ENCODE assay signal across 17 cellular contexts in genomic region chr1:903305-903704, GRCh38. TPM values are rescaled to one million over a fixed set of nuclear protein-coding genes. Genes with fewer than 3 reads are reported as not detected.
DNase-seq lines count a peak whose midpoint lies in the region; ATAC-seq and TF ChIP-seq lines count a peak whose summit lies in the region.
"Had no signal": no experiment of that assay in that cellular context is flagged by ENCODE, and none has a peak within 500 bp of the region (broad histone marks: within the 10 kb centered on the region; RNA-seq: fewer than 3 reads in every experiment).

No MANE protein-coding gene starts in this region.

- peak overlapping the region; percentile 32 for H3K4me3 Mint-ChIP-seq in activated CD4-positive, alpha-beta T cell treated with anti-CD3 and anti-CD28 coated beads, Interleukin-2, amount 10 ng/mL, durations not matched to agents 7 days and 5 days
- peak overlapping the region; percentile 47 for H3K4me3 Mint-ChIP-seq in chondrocyte (ENCODE audit: unreplicated experiment)

- H3K9me3 ChIP-seq in HCT116 (ENCODE audit: control insufficient read depth in 1 of 2, insufficient read depth in 1 of 2, low read depth in 1 of 2, low read length in 2 of 2), result no peaks in the 10 kb centered on the region
- H3K9me3 ChIP-seq in neuronal stem cell (replicated peaks in 1 of 2; ENCODE audit: control insufficient read depth in 2 of 2, insufficient read depth in 1 of 2, low read depth in 1 of 2, low read length in 2 of 2), result no peaks in the 10 kb centered on the region
- H3K9me3 ChIP-seq: MG63, right atrium auricular region, thyroid gland had no signal

- CTCF ChIA-PET in activated CD4-positive, alpha-beta T cell treated with anti-CD3 and anti-CD28 coated beads, Interleukin-2, amount 10 ng/mL, durations not matched to agents 7 days and 5 days (lab: Charles Lee), result no interaction called here
- CTCF ChIA-PET in HCT116 (lab: Charles Lee), result no interaction called here

- H2BK5ac ChIP-seq in neuronal stem cell (ENCODE audit: low read length), result no peak overlapping the region

- no peaks in the 10 kb centered on the region for H3K79me2 ChIP-seq in HCT116 (ENCODE audit: insufficient read depth, low read length)

- RAD21 ChIA-PET in HCT116 (lab: Charles Lee; ENCODE audit: low non-redundant PET in 1 of 2, low total read pairs in 2 of 2, uncharacterized antibody in 2 of 2, unreplicated experiment in 2 of 2), result interaction anchor here in 1 of 2 experiments (0.6 to 1.1 kb wide), 2 partner anchors 35 to 37 kb away, joined by 3 read pairs; no protein-coding TSS in a partner anchor

- no peak overlapping the region for H3K27ac Mint-ChIP-seq in activated CD4-positive, alpha-beta T cell treated with anti-CD3 and anti-CD28 coated beads, Interleukin-2, amount 10 ng/mL, durations not matched to agents 7 days and 5 days
- H3K27ac Mint-ChIP-seq in chondrocyte (ENCODE audit: unreplicated experiment), result no peak overlapping the region

- H3K4me3 ChIP-seq in HCT116 (replicated peaks in 1 of 2; ENCODE audit: low read depth in 1 of 2, low read length in 2 of 2) (no peak overlapping the region), neuronal stem cell (ENCODE audit: low read length in 2 of 2) (peak overlapping the region in 1 of 2 donors; percentile 45)
- H3K4me3 ChIP-seq: right atrium auricular region, thyroid gland had no signal

- no peak for ATAC-seq in HCT116

- H3K27me3 Mint-ChIP-seq in activated CD4-positive, alpha-beta T cell treated with anti-CD3 and anti-CD28 coated beads, Interleukin-2, amount 10 ng/mL, durations not matched to agents 7 days and 5 days, result peaks cover 34% of the 10 kb centered on the region
- peaks cover 11% of the 10 kb centered on the region for H3K27me3 Mint-ChIP-seq in chondrocyte (ENCODE audit: low read depth)

- no peak overlapping the region; the same call in 1 of the 2 replicates for H3K27ac ChIP-seq in HCT116 (ENCODE audit: low read depth, low read length)
- H3K27ac ChIP-seq in neuronal stem cell (replicated peaks; ENCODE audit: low read length), result no peak overlapping the region
- H3K27ac ChIP-seq: right atrium auricular region, thyroid gland had no signal

- no peak for TF ChIP-seq RAD21 in HCT116 (IDR thresholded peaks at IDR 0.05; ENCODE audit: low read depth)

- no peak overlapping the region for H2BK15ac ChIP-seq in neuronal stem cell (ENCODE audit: low read length)

- H3K9me2 ChIP-seq in HCT116 (ENCODE audit: insufficient read depth), result no peaks in the 10 kb centered on the region

- WGBS in neuronal stem cell (ENCODE audit: extremely low coverage in 2 of 2, insufficient read length in 2 of 2, insufficient replicate concordance in 1 of 2), 2 donors, result no CpG with 5 or more reads among the region's 10 CpGs

- H4K91ac ChIP-seq in neuronal stem cell (ENCODE audit: low read depth, low read length, poor library complexity), result no peak overlapping the region

- H3K79me1 ChIP-seq in neuronal stem cell (ENCODE audit: low read depth, low read length), result no peaks in the 10 kb centered on the region

- no peak overlapping the region for H2AK5ac ChIP-seq in neuronal stem cell (ENCODE audit: low read depth, low read length)

- H3K14ac ChIP-seq in neuronal stem cell (ENCODE audit: low read length), result no peak overlapping the region

- no peak overlapping the region for H4K8ac ChIP-seq in neuronal stem cell (ENCODE audit: low read depth, low read length)

- TF ChIP-seq CTCF in HCT116 (IDR thresholded peaks at IDR 0.05 in 2 of 3, conservative IDR thresholded peaks at IDR 0.05 in 1 of 3; ENCODE audit: borderline replicate concordance in 1 of 3, insufficient read depth in 1 of 3, low read depth in 2 of 3, low read length in 2 of 3), result no peak
- no peak for TF ChIP-seq CTCF in chondrocyte (IDR thresholded peaks at IDR 0.05)

- no peak overlapping the region for H2BK120ac ChIP-seq in neuronal stem cell (ENCODE audit: low read depth, low read length)

- H3K36me3 ChIP-seq in HCT116 (ENCODE audit: control insufficient read depth in 1 of 2, insufficient read depth in 2 of 2, low read length in 2 of 2) (no peaks in the 10 kb centered on the region), neuronal stem cell (replicated peaks in 1 of 2; ENCODE audit: control insufficient read depth in 2 of 2, insufficient read depth in 2 of 2, low read length in 2 of 2) (peaks cover 0 to 11% of the 10 kb centered on the region in 2 donors)
- H3K36me3 ChIP-seq: right atrium auricular region, thyroid gland had no signal

- no peak overlapping the region for H2BK12ac ChIP-seq in neuronal stem cell (ENCODE audit: low read length)

- H2AFZ ChIP-seq in HCT116 (ENCODE audit: low read depth, low read length, poor library complexity, severe bottlenecking), result no peak overlapping the region
- H2AFZ ChIP-seq in neuronal stem cell (ENCODE audit: low read length), result peak overlapping the region; percentile 86

- intact Hi-C loops in HCT116 (cut with micrococcal nuclease), result loop anchor here (5.0 kb wide), 1 partner anchor 59 kb away; the partner anchor contains the start of gene KLHL17

- DNase-seq in activated CD4-positive, alpha-beta T cell treated with anti-CD3 and anti-CD28 coated beads, Interleukin-2, amount 10 ng/mL, durations not matched to agents 7 days and 5 days, result no peak
- DNase-seq in activated CD4-positive, alpha-beta T cell treated with anti-CD3 and anti-CD28 coated beads, Interleukin-2, amount 50 U/mL, for 48 hours, result no peak
- DNase-seq in HCT116 (ENCODE audit: low read depth, low spot score) (no peak), chondrocyte (ENCODE audit: low spot score) (no peak), neuronal stem cell (ENCODE audit: low spot score) (no peak), DMS 273 treated with DMSO at 0.1 percent for 48 hours (lab: John Stamatoyannopoulos, UW) (no peak), NK-92 (lab: John Stamatoyannopoulos, UW; ENCODE audit: unreplicated experiment) (no peak), A172 (ENCODE audit: low spot score) (no peak)
- DNase-seq: activated CD4-positive, alpha-beta T cell treated with anti-CD3 and anti-CD28 coated beads for 48 hours; hypothalamus; MG63; NCI-H2081; NCI-H526; stimulated activated CD4-positive, alpha-beta T cell treated with anti-CD3 and anti-CD28 coated beads, Interleukin-2, amount 100 ng/mL, for 24 hours; SW 1271; thyroid gland had no signal

- TSS peak; percentile 36 for BruUV-seq in HCT116 (replicated peaks; lab: Mats Ljungman, UMichigan)

- H3K36me3 Mint-ChIP-seq in activated CD4-positive, alpha-beta T cell treated with anti-CD3 and anti-CD28 coated beads, Interleukin-2, amount 10 ng/mL, durations not matched to agents 7 days and 5 days (ENCODE audit: low read depth), result no peaks in the 10 kb centered on the region
- no peaks in the 10 kb centered on the region for H3K36me3 Mint-ChIP-seq in chondrocyte (ENCODE audit: low read depth)

- no peaks in the 10 kb centered on the region for H4K20me1 ChIP-seq in HCT116 (ENCODE audit: insufficient read depth)

- H3K9me3 Mint-ChIP-seq in activated CD4-positive, alpha-beta T cell treated with anti-CD3 and anti-CD28 coated beads, Interleukin-2, amount 10 ng/mL, durations not matched to agents 7 days and 5 days, result peaks cover 2% of the 10 kb centered on the region
- no peaks in the 10 kb centered on the region for H3K9me3 Mint-ChIP-seq in chondrocyte (ENCODE audit: low read depth)

- no peak overlapping the region for H3K18ac ChIP-seq in neuronal stem cell (ENCODE audit: low read length)

- H3K4me2 ChIP-seq in HCT116 (ENCODE audit: low read length) (peak overlapping the region; percentile 72), neuronal stem cell (ENCODE audit: insufficient read depth, low read length, poor library complexity, severe bottlenecking) (no peak overlapping the region)

- peaks cover 24 to 40% of the 10 kb centered on the region in 2 experiments for H3K4me1 ChIP-seq in HCT116 (ENCODE audit: control insufficient read depth in 1 of 2, insufficient read depth in 2 of 2, low read length in 2 of 2)
- H3K4me1 ChIP-seq in neuronal stem cell (ENCODE audit: control insufficient read depth in 2 of 2, insufficient read depth in 1 of 2, low read depth in 1 of 2, low read length in 2 of 2), result peaks cover 0 to 4% of the 10 kb centered on the region in 2 donors

- H3K9ac ChIP-seq in HCT116 (ENCODE audit: low read length) (no peak overlapping the region), neuronal stem cell (ENCODE audit: low read depth, low read length, poor library complexity) (no peak overlapping the region)

- no peak overlapping the region for H3K23ac ChIP-seq in neuronal stem cell (ENCODE audit: low read depth, low read length, poor library complexity)

- H3K4me1 Mint-ChIP-seq in activated CD4-positive, alpha-beta T cell treated with anti-CD3 and anti-CD28 coated beads, Interleukin-2, amount 10 ng/mL, durations not matched to agents 7 days and 5 days, result peaks cover 18% of the 10 kb centered on the region
- peaks cover 13% of the 10 kb centered on the region for H3K4me1 Mint-ChIP-seq in chondrocyte (ENCODE audit: low read depth)

- POLR2A ChIA-PET in activated CD4-positive, alpha-beta T cell treated with anti-CD3 and anti-CD28 coated beads, Interleukin-2, amount 10 ng/mL, durations not matched to agents 7 days and 5 days (lab: Charles Lee), result no interaction called here
- POLR2A ChIA-PET in HCT116 (lab: Charles Lee), result no interaction called here

- H3K27me3 ChIP-seq in HCT116 (ENCODE audit: insufficient read depth, low read length) (no peaks in the 10 kb centered on the region), neuronal stem cell (ENCODE audit: control insufficient read depth in 3 of 3, insufficient read depth in 3 of 3, low read depth in 1 of 3, low read length in 3 of 3) (peaks cover 2 to 49% (median 38%) of the 10 kb centered on the region in 3 experiments)
- H3K27me3 ChIP-seq: MG63, right atrium auricular region, thyroid gland had no signal

- TF ChIP-seq POLR2A in HCT116 (IDR thresholded peaks at IDR 0.05; ENCODE audit: borderline replicate concordance, extremely low read depth, insufficient read depth, insufficient read length), result no peak

- no peak overlapping the region for H3K4ac ChIP-seq in neuronal stem cell (ENCODE audit: low read length)

RNA-seq across cellular contexts. Expression of gene SAMD11, which starts 20.4 kb away (rescaled TPM):
- total RNA-seq in activated CD4-positive, alpha-beta T cell treated with anti-CD3 and anti-CD28 coated beads, Interleukin-2, amount 10 ng/mL, durations not matched to agents 7 days and 5 days, result not detected
- total RNA-seq in HCT116 (2021; ENCODE audit: unreplicated experiment), result 11.5 TPM
- 2.3 and 3.9 TPM in 2 replicates for polyA plus RNA-seq in HCT116 (2012)
- 3.1 to 73.8 TPM (median 3.4 TPM) in 3 replicates for total RNA-seq in chondrocyte
- 0.21 TPM for polyA plus RNA-seq in neuronal stem cell (2013, experiment 1 of 2)
- polyA plus RNA-seq in neuronal stem cell (2013, experiment 2 of 2), result 0.32 TPM
- 37.0 and 62.7 TPM in 2 replicates for total RNA-seq in A172 (2014; rRNA removed; shearing (Covaris generic))

RNA-seq across cellular contexts. Expression of gene NOC2L, which starts 55.8 kb away (rescaled TPM):
- total RNA-seq in activated CD4-positive, alpha-beta T cell treated with anti-CD3 and anti-CD28 coated beads, Interleukin-2, amount 10 ng/mL, durations not matched to agents 7 days and 5 days, result 10 to 100 TPM; 60.5 to 71.8 TPM
- total RNA-seq in HCT116 (2021; ENCODE audit: unreplicated experiment), result 260 TPM
- 169 and 185 TPM in 2 replicates for polyA plus RNA-seq in HCT116 (2012)
- total RNA-seq in chondrocyte, result 50.6 to 63.8 TPM (median 52.0 TPM) in 3 replicates
- polyA plus RNA-seq in neuronal stem cell (2013, experiment 1 of 2), result 33.5 TPM
- 32.6 TPM for polyA plus RNA-seq in neuronal stem cell (2013, experiment 2 of 2)
- total RNA-seq in A172 (2014; rRNA removed; shearing (Covaris generic)), result 68.7 and 72.8 TPM in 2 replicates

RNA-seq across cellular contexts. Expression of gene KLHL17, which starts 57.1 kb away (rescaled TPM):
- 10 to 100 TPM; 23.6 to 27.1 TPM for total RNA-seq in activated CD4-positive, alpha-beta T cell treated with anti-CD3 and anti-CD28 coated beads, Interleukin-2, amount 10 ng/mL, durations not matched to agents 7 days and 5 days
- total RNA-seq in HCT116 (2021; ENCODE audit: unreplicated experiment) (100.0 TPM), chondrocyte (17.4 to 24.3 TPM (median 19.1 TPM) in 3 replicates)
- 58.8 and 68.9 TPM in 2 replicates for polyA plus RNA-seq in HCT116 (2012)
- polyA plus RNA-seq in neuronal stem cell (2013, experiment 1 of 2), result 22.0 TPM
- polyA plus RNA-seq in neuronal stem cell (2013, experiment 2 of 2), result 20.9 TPM
- total RNA-seq in A172 (2014; rRNA removed; shearing (Covaris generic)), result 2.9 and 8.0 TPM in 2 replicates
